Comparison of ENCODE assay signal across 9 cellular contexts in genomic region chr2:27705851-27706622, GRCh38. TPM values are rescaled to one million over a fixed set of nuclear protein-coding genes. Genes with fewer than 3 reads are reported as not detected.
A peak's percentile ranks its signal among the peaks of the same experiment; 100 is the strongest.
DNase-seq lines count a peak whose midpoint lies in the region; ATAC-seq, FAIRE-seq and TF ChIP-seq lines count a peak whose summit lies in the region.
"Had no signal": no experiment of that assay in that cellular context is flagged by ENCODE, and none has a peak within 500 bp of the region (broad histone marks: within the 10 kb centered on the region; RNA-seq: fewer than 3 reads in every experiment).

No MANE protein-coding gene starts in this region.

- H4K20me1 ChIP-seq in MM.1S (ENCODE audit: insufficient read depth, low read length) = no peaks in the 10 kb centered on the region

- no peak overlapping the region for H3K27ac ChIP-seq in MM.1S (ENCODE audit: low read length)

- H3K27me3 Mint-ChIP-seq in endothelial cell (ENCODE audit: unreplicated experiment) (no peaks in the 10 kb centered on the region), nephron progenitor cell (ENCODE audit: low read depth, poor library complexity) (no peaks in the 10 kb centered on the region)

- H3K79me2 ChIP-seq in MM.1S (ENCODE audit: low read length) = no peaks in the 10 kb centered on the region

- no peak overlapping the region for H2AFZ ChIP-seq in MM.1S (ENCODE audit: low read length)

- H3K4me1 Mint-ChIP-seq in endothelial cell (ENCODE audit: unreplicated experiment) (peaks cover 4% of the 10 kb centered on the region), nephron progenitor cell (peaks cover 21% of the 10 kb centered on the region)

- H3K9me3 Mint-ChIP-seq in endothelial cell (ENCODE audit: unreplicated experiment) (no peaks in the 10 kb centered on the region), nephron progenitor cell (no peaks in the 10 kb centered on the region)
- H3K9me3 Mint-ChIP-seq: natural killer cell had no signal

- H3K4me1 ChIP-seq in MM.1S (ENCODE audit: low read length) = no peaks in the 10 kb centered on the region

- FAIRE-seq in GM12892 (lab: Jason Lieb, UNC) = no peak

- H3K4me3 ChIP-seq in MM.1S (ENCODE audit: low read length) = no peak overlapping the region

- no peaks in the 10 kb centered on the region for H3K36me3 ChIP-seq in MM.1S (replicated peaks; ENCODE audit: insufficient read depth, low read length)

- no peak for TF ChIP-seq CTCF in endothelial cell (IDR thresholded peaks at IDR 0.05; ENCODE audit: unreplicated experiment)
- no peak for TF ChIP-seq CTCF in nephron progenitor cell (IDR thresholded peaks at IDR 0.05)
- TF ChIP-seq CTCF in MM.1S (IDR thresholded peaks at IDR 0.05; ENCODE audit: low read length) = no peak

- no peak overlapping the region for H3K9ac ChIP-seq in MM.1S (ENCODE audit: low read length)

- no peak for ATAC-seq in HG03565 (IDR thresholded peaks at IDR 0.05; ENCODE audit: unreplicated experiment)

- H3K4me3 Mint-ChIP-seq in endothelial cell (ENCODE audit: unreplicated experiment) = no peak overlapping the region
- no peak overlapping the region for H3K4me3 Mint-ChIP-seq in nephron progenitor cell
- H3K4me3 Mint-ChIP-seq: natural killer cell had no signal

- H3F3A ChIP-seq in MM.1S (ENCODE audit: insufficient read depth, low read length) = no peaks in the 10 kb centered on the region

- no peaks in the 10 kb centered on the region for H3K27me3 ChIP-seq in MM.1S (replicated peaks; ENCODE audit: insufficient read depth, low read length)

- DNase-seq in Daoy (ENCODE audit: low read depth) (peak; percentile 96), NCI-H226 (peak; percentile 97), endothelial cell (ENCODE audit: low spot score) (no peak), nephron progenitor cell (no peak), GM12892 (ENCODE audit: insufficient read length) (no peak), MM.1S (no peak), NAMALWA (ENCODE audit: low spot score) (no peak)
- DNase-seq: natural killer cell had no signal

- H3K27ac Mint-ChIP-seq in endothelial cell (ENCODE audit: unreplicated experiment) = peak overlapping the region; percentile 30
- peak overlapping the region; percentile 60 for H3K27ac Mint-ChIP-seq in nephron progenitor cell
- H3K27ac Mint-ChIP-seq: natural killer cell had no signal

- no peaks in the 10 kb centered on the region for H3K9me3 ChIP-seq in MM.1S (replicated peaks; ENCODE audit: insufficient read depth, low read length)

- TF ChIP-seq POLR2A in GM12892 (IDR thresholded peaks at IDR 0.05; ENCODE audit: low read depth, low read length) = no peak

- H3K36me3 Mint-ChIP-seq in endothelial cell (ENCODE audit: low read depth, unreplicated experiment) = no peaks in the 10 kb centered on the region
- H3K36me3 Mint-ChIP-seq in nephron progenitor cell (ENCODE audit: low read depth) = no peaks in the 10 kb centered on the region
- H3K36me3 Mint-ChIP-seq: natural killer cell had no signal

- no peak overlapping the region for H3K4me2 ChIP-seq in MM.1S (ENCODE audit: low read depth, low read length)

- H3K9me2 ChIP-seq in MM.1S (replicated peaks; ENCODE audit: insufficient read depth, low read length) = no peaks in the 10 kb centered on the region

RNA-seq across cellular contexts. Expression of gene SLC4A1AP, which starts 42.3 kb away (rescaled TPM):
- total RNA-seq in Daoy (2014; rRNA removed; shearing (Covaris generic)) = 46.3 and 51.6 TPM in 2 replicates
- 19.8 TPM for total RNA-seq in endothelial cell (ENCODE audit: unreplicated experiment)
- polyA plus RNA-seq in GM12892 (2012; ENCODE audit: missing spikeins) = 20.0 TPM

RNA-seq across cellular contexts. Expression of gene SUPT7L, which starts 42.6 kb away (rescaled TPM):
- 19.3 and 21.6 TPM in 2 replicates for total RNA-seq in Daoy (2014; rRNA removed; shearing (Covaris generic))
- 39.1 TPM for total RNA-seq in endothelial cell (ENCODE audit: unreplicated experiment)
- 17.5 TPM for polyA plus RNA-seq in GM12892 (2012; ENCODE audit: missing spikeins)

Comparison
In these comparisons a context has a peak if more than half of its experiments do, and no peak if none do; other contexts are left out.
1. DNase-seq: peak in Daoy (single experiment) and NCI-H226 (single experiment); none in endothelial cell (single experiment), nephron progenitor cell (single experiment), GM12892 (single experiment), MM.1S (single experiment) and NAMALWA (single experiment).